In genomic region chr5:37090123-37090726, GRCh38 we compare ENCODE assay signal across 1 cellular context.
TF ChIP-seq lines count a peak whose summit lies in the region.

No MANE protein-coding gene starts in this region.

TF ChIP-seq in HEK293, 187 proteins besides CTCF, POLR2A, EP300 and RAD21 (continued from another document):
- no peak for TF ChIP-seq ZBTB49 (tag by site-specific recombination; IDR thresholded peaks at IDR 0.05; ENCODE audit: low read depth)
- TF ChIP-seq ZNF529 (tag by site-specific recombination; IDR thresholded peaks at IDR 0.05; ENCODE audit: insufficient replicate concordance): no peak
- TF ChIP-seq PRDM6 (tag by site-specific recombination; IDR thresholded peaks at IDR 0.05): peak; percentile 33; the same call in 1 of the 2 replicates
- TF ChIP-seq BCL11A (tag by site-specific recombination; IDR thresholded peaks at IDR 0.05; ENCODE audit: low read depth): no peak
- TF ChIP-seq ZNF596 (tag by site-specific recombination; IDR thresholded peaks at IDR 0.05): no peak
- TF ChIP-seq ZNF366 (tag by site-specific recombination; conservative IDR thresholded peaks at IDR 0.05): no peak
- TF ChIP-seq OSR2 (tag by site-specific recombination; IDR thresholded peaks at IDR 0.05): no peak
- no peak for TF ChIP-seq ZNF112 (tag by site-specific recombination; IDR thresholded peaks at IDR 0.05)
- TF ChIP-seq TRIM28 (IDR thresholded peaks at IDR 0.05; ENCODE audit: borderline replicate concordance, low read length): peak; percentile 76; the same call in 1 of the 2 replicates
- TF ChIP-seq ZNF660 (tag by site-specific recombination; IDR thresholded peaks at IDR 0.05): no peak
- no peak for TF ChIP-seq HIC1 (tag by site-specific recombination; IDR thresholded peaks at IDR 0.05)
- TF ChIP-seq ZBTB17 (tag by site-specific recombination; IDR thresholded peaks at IDR 0.05): no peak
- no peak for TF ChIP-seq MZF1 (tag by site-specific recombination; IDR thresholded peaks at IDR 0.05; ENCODE audit: borderline replicate concordance)
- no peak for TF ChIP-seq ZNF626 (tag by site-specific recombination; IDR thresholded peaks at IDR 0.05)
- peak; percentile 73 for TF ChIP-seq ZXDB (tag by site-specific recombination; IDR thresholded peaks at IDR 0.05)
- no peak for TF ChIP-seq ZNF248 (tag by site-specific recombination; IDR thresholded peaks at IDR 0.05)
- TF ChIP-seq FEZF1 (tag by site-specific recombination; IDR thresholded peaks at IDR 0.05): peak; percentile 39
- no peak for TF ChIP-seq ZNF341 (tag by site-specific recombination; IDR thresholded peaks at IDR 0.05; ENCODE audit: low read depth)
- TF ChIP-seq ZFHX2 (tag by site-specific recombination; conservative IDR thresholded peaks at IDR 0.05): no peak
- no peak for TF ChIP-seq ZNF324 (tag by site-specific recombination; IDR thresholded peaks at IDR 0.05)
- no peak for TF ChIP-seq ZNF585B (tag by site-specific recombination; IDR thresholded peaks at IDR 0.05)
- TF ChIP-seq ZNF776 (tag by site-specific recombination; IDR thresholded peaks at IDR 0.05; ENCODE audit: borderline replicate concordance): no peak
- TF ChIP-seq ZNF621 (tag by site-specific recombination; IDR thresholded peaks at IDR 0.05): no peak
- no peak for TF ChIP-seq GLI2 (tag by site-specific recombination; IDR thresholded peaks at IDR 0.05; ENCODE audit: borderline replicate concordance, low read depth)
- no peak for TF ChIP-seq ZNF423 (tag by site-specific recombination; IDR thresholded peaks at IDR 0.05)
- TF ChIP-seq ZNF146 (tag by site-specific recombination; IDR thresholded peaks at IDR 0.05): no peak
- TF ChIP-seq ZNF843 (tag by site-specific recombination; IDR thresholded peaks at IDR 0.05): 0 out of 2 replicates have a peak, but pooled peaks have one; percentile 44
- no peak for TF ChIP-seq ZNF155 (tag by site-specific recombination; IDR thresholded peaks at IDR 0.05)
- TF ChIP-seq OVOL3 (tag by site-specific recombination; IDR thresholded peaks at IDR 0.05): no peak
- no peak for TF ChIP-seq ZNF792 (tag by site-specific recombination; IDR thresholded peaks at IDR 0.05)
- peak; percentile 28 for TF ChIP-seq SETDB1 (IDR thresholded peaks at IDR 0.05; ENCODE audit: insufficient read length, low read length)
- no peak for TF ChIP-seq ZNF140 (tag by site-specific recombination; IDR thresholded peaks at IDR 0.05)
- no peak for TF ChIP-seq REST (tag by site-specific recombination; IDR thresholded peaks at IDR 0.05)
- no peak for TF ChIP-seq ZNF350 (tag by site-specific recombination; IDR thresholded peaks at IDR 0.05)
- TF ChIP-seq TCF7L2 (IDR thresholded peaks at IDR 0.05; ENCODE audit: borderline replicate concordance, low read depth, low read length): peak; percentile 66; the same call in 1 of the 2 replicates
- TF ChIP-seq SP2 (tag by site-specific recombination; IDR thresholded peaks at IDR 0.05): no peak
- TF ChIP-seq ZBTB7A (tag by site-specific recombination; IDR thresholded peaks at IDR 0.05; ENCODE audit: low read depth): no peak
- no peak for TF ChIP-seq ZNF501 (tag by site-specific recombination; IDR thresholded peaks at IDR 0.05)
- TF ChIP-seq KLF8 (tag by site-specific recombination; IDR thresholded peaks at IDR 0.05): no peak
- TF ChIP-seq ZNF26 (tag by site-specific recombination; IDR thresholded peaks at IDR 0.05): no peak
- TF ChIP-seq KLF16 (tag by site-specific recombination; IDR thresholded peaks at IDR 0.05): no peak
- no peak for TF ChIP-seq ZNF280C (tag by site-specific recombination; IDR thresholded peaks at IDR 0.05)
- TF ChIP-seq ZNF510 (tag by site-specific recombination; IDR thresholded peaks at IDR 0.05; ENCODE audit: insufficient replicate concordance): no peak
- TF ChIP-seq ZNF521 (tag by site-specific recombination; IDR thresholded peaks at IDR 0.05): no peak
- TF ChIP-seq MEIS1 (CRISPR knock-in tag; IDR thresholded peaks at IDR 0.05; ENCODE audit: borderline replicate concordance): no peak
- no peak for TF ChIP-seq ZBTB26 (tag by site-specific recombination; optimal IDR thresholded peaks at IDR 0.05)
- 0 out of 2 replicates have a peak, but pooled peaks have one; percentile 8 for TF ChIP-seq ZBTB21 (tag by site-specific recombination; IDR thresholded peaks at IDR 0.05)
- no peak for TF ChIP-seq GLIS2 (tag by site-specific recombination; IDR thresholded peaks at IDR 0.05)
